Comparison of ENCODE assay signal across 8 cellular contexts in the genomic region with DNA sequence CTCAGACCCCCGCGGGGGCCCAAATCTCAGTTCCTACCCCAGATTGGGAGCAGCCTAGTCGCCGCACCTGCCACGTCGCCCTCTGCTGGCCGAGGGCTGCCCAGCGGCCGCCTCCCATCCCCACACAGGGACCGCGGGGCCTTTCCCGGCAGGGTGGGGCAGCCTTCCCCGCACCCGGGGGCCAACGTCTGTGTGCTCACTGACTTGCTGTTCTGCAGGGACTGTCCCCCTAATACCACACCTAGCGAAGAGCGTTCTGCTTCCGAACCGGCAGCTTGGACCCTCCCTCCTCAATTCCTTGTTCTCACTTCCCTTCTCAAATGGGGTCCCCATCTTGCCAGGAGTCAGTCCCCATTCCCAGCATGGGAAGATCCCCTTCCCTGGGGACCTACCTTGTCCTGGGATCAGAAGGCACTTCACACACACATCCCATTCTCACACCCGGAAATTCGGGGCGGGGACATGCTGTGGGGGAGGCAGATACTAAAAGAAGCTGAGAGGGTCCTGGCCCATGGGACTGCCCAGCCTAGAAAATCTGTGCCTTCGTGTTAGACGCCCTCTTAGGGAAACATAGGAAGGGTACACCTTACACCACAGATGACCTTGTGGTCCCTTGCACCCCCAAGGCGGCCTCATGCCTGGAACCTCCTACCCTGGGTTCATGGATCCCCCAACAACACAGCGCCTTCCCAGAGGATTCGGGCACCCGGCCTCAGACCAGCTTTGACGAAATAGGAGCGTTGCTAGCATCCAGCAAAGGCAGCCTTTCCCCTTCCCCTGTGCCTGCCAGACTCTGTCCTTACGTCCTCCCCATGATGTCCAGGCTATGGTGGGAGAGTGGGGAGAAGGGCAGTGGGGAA. TPM values are rescaled to one million over a fixed set of nuclear protein-coding genes. Genes with fewer than 3 reads are reported as not detected.
A peak's percentile ranks its signal among the peaks of the same experiment; 100 is the strongest.
DNase-seq lines count a peak whose midpoint lies in the region; ATAC-seq and TF ChIP-seq lines count a peak whose summit lies in the region.

No MANE protein-coding gene starts in this region.

- intact Hi-C loops in lower lobe of right lung (cut with DNase I): no loop called here

- TF ChIP-seq CTCF in HFFc6 (IDR thresholded peaks at IDR 0.05): peak; percentile 94
- peak; percentile 86 for TF ChIP-seq CTCF in cardiac fibroblast (IDR thresholded peaks at IDR 0.05; ENCODE audit: low read depth, low read length)
- TF ChIP-seq CTCF in lower lobe of right lung (IDR thresholded peaks at IDR 0.05): peak; percentile 95

- H3K4me1 Mint-ChIP-seq in HFFc6 (ENCODE audit: low read depth): peaks cover 24% of the 10 kb centered on the region

- peak overlapping the region; percentile 78 for H3K27ac ChIP-seq in lower lobe of right lung

- peak overlapping the region; percentile 53 for H3K27ac Mint-ChIP-seq in HFFc6

- H3K9me3 Mint-ChIP-seq in HFFc6: no peaks in the 10 kb centered on the region

- H3K27me3 Mint-ChIP-seq in HFFc6 (ENCODE audit: insufficient read depth): peaks cover 7% of the 10 kb centered on the region

- no peaks in the 10 kb centered on the region for H3K36me3 Mint-ChIP-seq in HFFc6 (ENCODE audit: low read depth)

- H3K36me3 ChIP-seq in lower lobe of right lung: peaks cover 19% of the 10 kb centered on the region

- no peaks in the 10 kb centered on the region for H3K27me3 ChIP-seq in lower lobe of right lung (ENCODE audit: low read depth)

- H3K4me3 ChIP-seq in cardiac fibroblast (replicated peaks in 1 of 2; ENCODE audit: low read depth in 2 of 2, low read length in 2 of 2): no peak overlapping the region
- peak overlapping the region; percentile 22 for H3K4me3 ChIP-seq in lower lobe of right lung

- H3K4me1 ChIP-seq in lower lobe of right lung: peaks cover 48% of the 10 kb centered on the region

- DNase-seq in HFFc6: no peak
- DNase-seq in activated CD4-positive, CD25-positive, alpha-beta regulatory T cell (lab: John Stamatoyannopoulos, UW): peak in 3 of 4 experiments; percentile 13 to 31 (median 20)
- DNase-seq in cardiac fibroblast (ENCODE audit: low read depth in 2 of 2): peak; percentile 48 to 57
- DNase-seq in lower lobe of right lung: peak; percentile 77
- DNase-seq in stimulated activated CD8-positive, alpha-beta memory T cell treated with anti-CD3 and anti-CD28 coated beads, Interleukin-15, amount 100 ng/mL, for 1 hour (ENCODE audit: low read depth): peak; percentile 21
- DNase-seq in NCI-H1092 (lab: John Stamatoyannopoulos, UW): no peak
- no peak for DNase-seq in epidermal melanocyte (ENCODE audit: insufficient read length, low spot score)

- H3K4me3 Mint-ChIP-seq in HFFc6: peak overlapping the region; percentile 76

- no peaks in the 10 kb centered on the region for H3K9me3 ChIP-seq in lower lobe of right lung

- ATAC-seq in lower lobe of right lung: peak; percentile 81
- ATAC-seq in GM21423 (IDR thresholded peaks at IDR 0.05; ENCODE audit: unreplicated experiment): no peak

RNA-seq across cellular contexts. Expression of gene ACVRL1, which starts 16.4 kb away (rescaled TPM):
- total RNA-seq in HFFc6 (2021; fragmentation: NEBNext Ultra II Directional; extraction: Animal tissue kit (Norgen Biotek cat#: 25700)): 10 to 100 TPM in 3 of 6 experiments, 1 to 10 TPM in 3; 5.4 to 13.5 (median 10.0) TPM
- 242 TPM for total RNA-seq in lower lobe of right lung

RNA-seq across cellular contexts. Expression of gene ACVR1B, which starts 27.8 kb away (rescaled TPM):
- 10 to 100 TPM; 13.1 to 15.2 (median 14.0) TPM for total RNA-seq in HFFc6 (2021; fragmentation: NEBNext Ultra II Directional; extraction: Animal tissue kit (Norgen Biotek cat#: 25700))
- 34.9 TPM for total RNA-seq in lower lobe of right lung

RNA-seq across cellular contexts. Expression of gene ANKRD33, which starts 35.8 kb away (rescaled TPM):
- not detected for total RNA-seq in HFFc6 (2021; fragmentation: NEBNext Ultra II Directional; extraction: Animal tissue kit (Norgen Biotek cat#: 25700))
- not detected for total RNA-seq in lower lobe of right lung

Comparison
In these comparisons a context has a peak if more than half of its experiments do, and no peak if none do; other contexts are left out.
1. DNase-seq: peak in activated CD4-positive, CD25-positive, alpha-beta regulatory T cell (3 of 4), cardiac fibroblast (2 of 2), lower lobe of right lung (single experiment) and stimulated activated CD8-positive, alpha-beta memory T cell treated with anti-CD3 and anti-CD28 coated beads, Interleukin-15, amount 100 ng/mL, for 1 hour (single experiment); none in HFFc6 (single experiment), NCI-H1092 (single experiment) and epidermal melanocyte (single experiment).
2. RNA of gene ACVRL1, which starts 16.4 kb away (total RNA-seq): 242 TPM in lower lobe of right lung (single experiment); 5.4 to 13.5 TPM in HFFc6; every median in the first group is over 10 times any median in the second.
3. Peak in every context shown above with its lines, with median percentiles within 50 percentile points of each other: CTCF ChIP-seq.